Comparison of ENCODE assay signal across 8 cellular contexts in the genomic region with DNA sequence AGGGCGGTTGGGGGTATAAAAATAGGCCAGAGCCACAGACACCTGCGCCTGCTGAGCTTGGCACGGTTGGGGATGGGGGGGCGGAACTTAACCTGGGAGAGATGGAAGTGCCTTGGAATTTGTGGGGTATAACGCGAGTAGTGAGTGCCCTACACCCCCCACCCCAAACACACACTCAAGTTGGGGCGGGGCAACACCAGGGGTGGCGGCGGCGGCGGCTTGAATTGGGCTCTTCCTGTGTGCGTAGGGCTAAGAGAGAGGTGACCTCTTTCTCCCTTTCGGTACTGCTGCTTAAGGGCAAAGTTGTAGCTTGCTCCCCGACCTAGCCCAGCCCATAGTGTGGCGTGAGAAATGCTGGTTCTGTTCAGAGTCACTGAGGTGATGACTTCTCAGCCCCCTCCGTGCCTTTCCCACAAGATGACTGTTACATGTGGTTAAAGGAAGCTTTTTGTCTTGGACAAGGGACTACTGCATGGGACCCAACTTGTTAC. TPM values are rescaled to one million over a fixed set of nuclear protein-coding genes. Genes with fewer than 3 reads are reported as not detected.
A peak's percentile ranks its signal among the peaks of the same experiment; 100 is the strongest.
DNase-seq lines count a peak whose midpoint lies in the region; ATAC-seq and TF ChIP-seq lines count a peak whose summit lies in the region.

No MANE protein-coding gene starts in this region.

- H3K4me1 ChIP-seq in CD8-positive, alpha-beta T cell (ENCODE audit: insufficient read depth, low read length) = peaks cover 35% of the 10 kb centered on the region
- H3K4me1 ChIP-seq in ectodermal cell (ENCODE audit: control insufficient read depth, insufficient read depth, low read length) = no peaks in the 10 kb centered on the region
- H3K4me1 ChIP-seq in mucosa of rectum (ENCODE audit: control insufficient read depth in 2 of 2, insufficient read depth in 2 of 2, low read length in 2 of 2) = peaks cover 0 to 2% of the 10 kb centered on the region in 2 donors

- peaks cover 47% of the 10 kb centered on the region for H3K4me1 Mint-ChIP-seq in CD8-positive, alpha-beta T cell (ENCODE audit: low read depth)
- peaks cover 37% of the 10 kb centered on the region for H3K4me1 Mint-ChIP-seq in activated CD4-positive, alpha-beta T cell treated with anti-CD3 and anti-CD28 coated beads for 36 hours
- peaks cover 50% of the 10 kb centered on the region for H3K4me1 Mint-ChIP-seq in stimulated activated naive CD8-positive, alpha-beta T cell treated with anti-CD3 and anti-CD28 coated beads, Interleukin-15, Interleukin-2, amounts not matched to agents 100 ng/mL and 50 ng/mL, for 24 hours (ENCODE audit: low read depth)

- H3K27me3 ChIP-seq in CD8-positive, alpha-beta T cell (ENCODE audit: insufficient read depth, low read length) = no peaks in the 10 kb centered on the region
- H3K27me3 ChIP-seq in ectodermal cell (ENCODE audit: control insufficient read depth, insufficient read depth, low read length, poor library complexity, severe bottlenecking) (no peaks in the 10 kb centered on the region), mucosa of rectum (ENCODE audit: control insufficient read depth in 2 of 2, insufficient read depth in 2 of 2, low read length in 2 of 2) (peaks cover 0 to 2% of the 10 kb centered on the region in 2 donors)

- H3K27me3 Mint-ChIP-seq in CD8-positive, alpha-beta T cell (ENCODE audit: low read depth) = no peaks in the 10 kb centered on the region
- no peaks in the 10 kb centered on the region for H3K27me3 Mint-ChIP-seq in activated CD4-positive, alpha-beta T cell treated with anti-CD3 and anti-CD28 coated beads for 36 hours
- H3K27me3 Mint-ChIP-seq in stimulated activated naive CD8-positive, alpha-beta T cell treated with anti-CD3 and anti-CD28 coated beads, Interleukin-15, Interleukin-2, amounts not matched to agents 100 ng/mL and 50 ng/mL, for 24 hours = no peaks in the 10 kb centered on the region

- no peaks in the 10 kb centered on the region for H3K36me3 ChIP-seq in CD8-positive, alpha-beta T cell (ENCODE audit: insufficient read depth, low read length)
- H3K36me3 ChIP-seq in ectodermal cell (ENCODE audit: control insufficient read depth, insufficient read depth, low read length) (no peaks in the 10 kb centered on the region), mucosa of rectum (ENCODE audit: control insufficient read depth in 2 of 2, insufficient read depth in 2 of 2, low read length in 2 of 2) (no peaks in the 10 kb centered on the region)

- intact Hi-C loops in CD8-positive, alpha-beta T cell (cut with DNase I, micrococcal nuclease) = loop anchor here (1.0 to 5.0 kb wide), 8 partner anchors 13 to 465 kb away; partner anchors contain the start of genes RAP2C (in 2 of the 2) and MBNL3 (in 1 of the 2)
- intact Hi-C loops in activated CD4-positive, alpha-beta T cell treated with anti-CD3 and anti-CD28 coated beads for 36 hours (cut with DNase I, micrococcal nuclease) = loop anchor here (1.0 to 10.0 kb wide), 7 partner anchors 23 to 463 kb away; partner anchors contain the start of gene MBNL3 (in 2 of the 2)

- DNase-seq in CD8-positive, alpha-beta T cell = peak in 6 of 7 experiments; percentile 21 to 62 (median 50)
- DNase-seq in HT1080 (ENCODE audit: low read depth) (peak; percentile 41), NCI-H187 (lab: John Stamatoyannopoulos, UW) (no peak)
- peak; percentile 76 for DNase-seq in activated CD4-positive, alpha-beta T cell treated with anti-CD3 and anti-CD28 coated beads for 36 hours

- peak overlapping the region; percentile 66 to 82 for H3K9ac ChIP-seq in mucosa of rectum (ENCODE audit: low read depth in 1 of 2, low read length in 2 of 2)

- H3K27ac Mint-ChIP-seq in CD8-positive, alpha-beta T cell = peak overlapping the region; percentile 93
- H3K27ac Mint-ChIP-seq in activated CD4-positive, alpha-beta T cell treated with anti-CD3 and anti-CD28 coated beads for 36 hours = peak overlapping the region; percentile 93
- peak overlapping the region; percentile 93 for H3K27ac Mint-ChIP-seq in stimulated activated naive CD8-positive, alpha-beta T cell treated with anti-CD3 and anti-CD28 coated beads, Interleukin-15, Interleukin-2, amounts not matched to agents 100 ng/mL and 50 ng/mL, for 24 hours

- peak; percentile 41 for ATAC-seq in CD8-positive, alpha-beta T cell
- peak; percentile 60 for ATAC-seq in GM21390 (IDR thresholded peaks at IDR 0.05; ENCODE audit: unreplicated experiment)
- peak; percentile 75 for ATAC-seq in activated CD4-positive, alpha-beta T cell treated with anti-CD3 and anti-CD28 coated beads for 36 hours

- no peaks in the 10 kb centered on the region for H3K9me3 Mint-ChIP-seq in CD8-positive, alpha-beta T cell
- no peaks in the 10 kb centered on the region for H3K9me3 Mint-ChIP-seq in activated CD4-positive, alpha-beta T cell treated with anti-CD3 and anti-CD28 coated beads for 36 hours (ENCODE audit: low read depth)
- no peaks in the 10 kb centered on the region for H3K9me3 Mint-ChIP-seq in stimulated activated naive CD8-positive, alpha-beta T cell treated with anti-CD3 and anti-CD28 coated beads, Interleukin-15, Interleukin-2, amounts not matched to agents 100 ng/mL and 50 ng/mL, for 24 hours

- H3K27ac ChIP-seq in CD8-positive, alpha-beta T cell (ENCODE audit: low read depth, low read length) = peak overlapping the region; percentile 79
- H3K27ac ChIP-seq in ectodermal cell (ENCODE audit: insufficient read depth, low read depth, low read length, poor library complexity, severe bottlenecking) = peak overlapping the region; percentile 85
- H3K27ac ChIP-seq in mucosa of rectum (ENCODE audit: low read depth in 2 of 2, low read length in 2 of 2) = peak overlapping the region; percentile 80 to 85

- 0 to 1% methylated on average over 10 to 13 of the region's 16 CpGs for WGBS in ectodermal cell, 2 experiments

- no peaks in the 10 kb centered on the region for H3K9me3 ChIP-seq in CD8-positive, alpha-beta T cell (ENCODE audit: low read length)
- H3K9me3 ChIP-seq in ectodermal cell (ENCODE audit: control insufficient read depth, low read length) (no peaks in the 10 kb centered on the region), mucosa of rectum (ENCODE audit: control insufficient read depth in 2 of 2, low read length in 2 of 2) (no peaks in the 10 kb centered on the region)

- H3K4me3 ChIP-seq in CD8-positive, alpha-beta T cell (ENCODE audit: low read depth, low read length) = peak overlapping the region; percentile 87
- H3K4me3 ChIP-seq in ectodermal cell (ENCODE audit: insufficient read depth, low read depth, low read length) (peak overlapping the region; percentile 73), mucosa of rectum (ENCODE audit: low read length in 2 of 2) (peak overlapping the region; percentile 72 to 74)

- H3K4me3 Mint-ChIP-seq in CD8-positive, alpha-beta T cell = peak overlapping the region; percentile 93
- peak overlapping the region; percentile 88 for H3K4me3 Mint-ChIP-seq in activated CD4-positive, alpha-beta T cell treated with anti-CD3 and anti-CD28 coated beads for 36 hours
- peak overlapping the region; percentile 93 for H3K4me3 Mint-ChIP-seq in stimulated activated naive CD8-positive, alpha-beta T cell treated with anti-CD3 and anti-CD28 coated beads, Interleukin-15, Interleukin-2, amounts not matched to agents 100 ng/mL and 50 ng/mL, for 24 hours

- POLR2A ChIA-PET in CD8-positive, alpha-beta T cell (lab: Charles Lee) = interaction anchor here (1.0 to 1.8 kb wide), 5 partner anchors 9 to 465 kb away, joined by 3 to 5 read pairs (median 4); partner anchors contain the start of genes MBNL3 and RAP2C
- POLR2A ChIA-PET in activated CD4-positive, alpha-beta T cell treated with anti-CD3 and anti-CD28 coated beads for 36 hours (lab: Charles Lee) = interaction anchor here (0.6 to 1.2 kb wide), 6 partner anchors 35 to 194 kb away, joined by 3 to 15 read pairs (median 4); no protein-coding TSS in a partner anchor

- CTCF ChIA-PET in CD8-positive, alpha-beta T cell (lab: Charles Lee) = interaction anchor here (0.6 to 1.5 kb wide), 5 partner anchors 18 to 467 kb away, joined by 3 read pairs; partner anchors contain the start of gene RAP2C
- CTCF ChIA-PET in activated CD4-positive, alpha-beta T cell treated with anti-CD3 and anti-CD28 coated beads for 36 hours (lab: Charles Lee) = interaction anchor here (0.6 to 1.4 kb wide), 4 partner anchors 24 to 1987 kb away, joined by 3 to 4 read pairs (median 3); no protein-coding TSS in a partner anchor

- H3K36me3 Mint-ChIP-seq in CD8-positive, alpha-beta T cell = peaks cover 15% of the 10 kb centered on the region
- peaks cover 20% of the 10 kb centered on the region for H3K36me3 Mint-ChIP-seq in activated CD4-positive, alpha-beta T cell treated with anti-CD3 and anti-CD28 coated beads for 36 hours (ENCODE audit: low read depth)
- H3K36me3 Mint-ChIP-seq in stimulated activated naive CD8-positive, alpha-beta T cell treated with anti-CD3 and anti-CD28 coated beads, Interleukin-15, Interleukin-2, amounts not matched to agents 100 ng/mL and 50 ng/mL, for 24 hours (ENCODE audit: low read depth) = peaks cover 23% of the 10 kb centered on the region

- TF ChIP-seq CTCF in CD8-positive, alpha-beta T cell (IDR thresholded peaks at IDR 0.05) = no peak

RNA-seq across cellular contexts. Expression of gene STK26, which starts 0.8 kb away (rescaled TPM):
- 10 to 100 TPM; 33.8 to 34.1 TPM for total RNA-seq in CD8-positive, alpha-beta T cell
- 25.2 and 26.3 TPM in 2 replicates for total RNA-seq in HT1080 (2014; rRNA removed; shearing (Covaris generic))
- 25.7 and 31.5 TPM in 2 replicates for polyA plus RNA-seq in HT1080 (2015; cell fraction: cytosol; rRNA removed)
- polyA plus RNA-seq in HT1080 (2015; cell fraction: nucleus; rRNA removed) = 35.7 and 40.5 TPM in 2 replicates
- 10 to 100 TPM; 72.7 to 93.6 TPM for total RNA-seq in activated CD4-positive, alpha-beta T cell treated with anti-CD3 and anti-CD28 coated beads for 36 hours
- 85.7 TPM for polyA plus RNA-seq in ectodermal cell (2013, experiment 1 of 4)
- polyA plus RNA-seq in ectodermal cell (2013, experiment 2 of 4) = 80.8 TPM
- polyA plus RNA-seq in ectodermal cell (2013, experiment 3 of 4) = 72.5 TPM
- polyA plus RNA-seq in ectodermal cell (2013, experiment 4 of 4) = 70.4 TPM

Comparison
In these comparisons a context has a peak if more than half of its experiments do, and no peak if none do; other contexts are left out.
1. DNase-seq: peak in CD8-positive, alpha-beta T cell (6 of 7), HT1080 (single experiment) and activated CD4-positive, alpha-beta T cell treated with anti-CD3 and anti-CD28 coated beads for 36 hours (single experiment); none in NCI-H187 (0 of 2).
2. Peak in every context shown above with its lines, with median percentiles within 50 percentile points of each other: ATAC-seq, H3K27ac ChIP-seq, H3K4me3 ChIP-seq, H3K27ac Mint-ChIP-seq and H3K4me3 Mint-ChIP-seq.